16 cellular contexts compared by ENCODE assay signal in genomic region chr4:143437937-143438336, GRCh38.
DNase-seq lines count a peak whose midpoint lies in the region; ATAC-seq and TF ChIP-seq lines count a peak whose summit lies in the region.
"Had no signal": no experiment of that assay in that cellular context is flagged by ENCODE, and none has a peak within 500 bp of the region (broad histone marks: within the 10 kb centered on the region; RNA-seq: fewer than 3 reads in every experiment).

No MANE protein-coding gene starts in this region.

- H3K27me3 Mint-ChIP-seq in progenitor cell of endocrine pancreas: no peaks in the 10 kb centered on the region
- no peaks in the 10 kb centered on the region for H3K27me3 Mint-ChIP-seq in T-helper 2 cell treated with Interferon-gamma antibody and Interleukin-4, amounts not matched to agents 5 μg/mL and 100 μg/mL, for 36 hours (ENCODE audit: low read depth)

- H3K4me1 ChIP-seq in Loucy (ENCODE audit: insufficient read depth, low read length, poor library complexity, severe bottlenecking): peaks cover 54% of the 10 kb centered on the region

- H3K9ac ChIP-seq in Loucy (ENCODE audit: low read depth, low read length, poor library complexity, severe bottlenecking): no peak overlapping the region

- TF ChIP-seq CTCF in Loucy (conservative IDR thresholded peaks at IDR 0.05; ENCODE audit: low read length) (no peak), progenitor cell of endocrine pancreas (IDR thresholded peaks at IDR 0.05; ENCODE audit: unreplicated experiment) (no peak)

- H3K4me1 Mint-ChIP-seq in progenitor cell of endocrine pancreas (ENCODE audit: low read depth): peaks cover 11% of the 10 kb centered on the region
- H3K4me1 Mint-ChIP-seq in T-helper 2 cell treated with Interferon-gamma antibody and Interleukin-4, amounts not matched to agents 5 μg/mL and 100 μg/mL, for 36 hours (ENCODE audit: low read depth): no peaks in the 10 kb centered on the region

- H3K27ac Mint-ChIP-seq in progenitor cell of endocrine pancreas: peak overlapping the region; percentile 29
- no peak overlapping the region for H3K27ac Mint-ChIP-seq in T-helper 2 cell treated with Interferon-gamma antibody and Interleukin-4, amounts not matched to agents 5 μg/mL and 100 μg/mL, for 36 hours
- H3K27ac Mint-ChIP-seq: GM23338 had no signal

- no peaks in the 10 kb centered on the region for H3K9me3 Mint-ChIP-seq in progenitor cell of endocrine pancreas (ENCODE audit: low read depth)
- no peaks in the 10 kb centered on the region for H3K9me3 Mint-ChIP-seq in T-helper 2 cell treated with Interferon-gamma antibody and Interleukin-4, amounts not matched to agents 5 μg/mL and 100 μg/mL, for 36 hours
- H3K9me3 Mint-ChIP-seq: GM23338 had no signal

- no peaks in the 10 kb centered on the region for H3K79me2 ChIP-seq in Loucy (ENCODE audit: insufficient read depth, low read length)

- H3K27me3 ChIP-seq in Loucy (ENCODE audit: insufficient read depth, low read length, poor library complexity, severe bottlenecking): no peaks in the 10 kb centered on the region

- no peak overlapping the region for H2AFZ ChIP-seq in Loucy (ENCODE audit: low read length)
- H2AFZ ChIP-seq: GM23338 had no signal

- H3K4me3 ChIP-seq in Loucy (ENCODE audit: low read length, poor library complexity, severe bottlenecking): no peak overlapping the region
- H3K4me3 ChIP-seq: GM23338, K562 had no signal

- H3K4me2 ChIP-seq in Loucy (ENCODE audit: low read depth, low read length, poor library complexity, severe bottlenecking): peak overlapping the region; percentile 66
- H3K4me2 ChIP-seq: GM23338 had no signal

- no peak for ATAC-seq in HG03139 (IDR thresholded peaks at IDR 0.05; ENCODE audit: unreplicated experiment)
- ATAC-seq: GM23338, HCT116, K562, PC-3 had no signal

- H3K4me3 Mint-ChIP-seq in progenitor cell of endocrine pancreas (ENCODE audit: low read depth): no peak overlapping the region
- H3K4me3 Mint-ChIP-seq in T-helper 2 cell treated with Interferon-gamma antibody and Interleukin-4, amounts not matched to agents 5 μg/mL and 100 μg/mL, for 36 hours: no peak overlapping the region
- H3K4me3 Mint-ChIP-seq: GM23338 had no signal

- H3K36me3 ChIP-seq in Loucy (ENCODE audit: insufficient read depth, low read length): peaks cover 4% of the 10 kb centered on the region; the same call in 1 of the 2 replicates

- H4K20me1 ChIP-seq in Loucy (ENCODE audit: insufficient read depth, low read length, poor library complexity, severe bottlenecking): no peaks in the 10 kb centered on the region

- no peaks in the 10 kb centered on the region for H3K9me3 ChIP-seq in Loucy (ENCODE audit: insufficient read depth, low read depth, low read length)

- DNase-seq in NCI-H1417 (lab: John Stamatoyannopoulos, UW) (peak in 2 of 3 experiments; percentile 9 to 66), NCI-H1417 treated with DMSO at 0.1 percent for 48 hours (lab: John Stamatoyannopoulos, UW) (no peak), NCI-H748 (lab: John Stamatoyannopoulos, UW; ENCODE audit: unreplicated experiment) (peak; percentile 59), progenitor cell of endocrine pancreas (ENCODE audit: low spot score, unreplicated experiment) (no peak), NOMO-1 (lab: John Stamatoyannopoulos, UW; ENCODE audit: unreplicated experiment in 2 of 2) (no peak)
- DNase-seq in T-helper 2 cell treated with Interferon-gamma antibody and Interleukin-4, amounts not matched to agents 5 μg/mL and 100 μg/mL, for 36 hours (ENCODE audit: low spot score): no peak
- DNase-seq: 8988T, NCI-H1694, NCI-H510A treated with DMSO at 0.1 percent for 48 hours, PC-3, SW 1271 had no signal

- H3K9me2 ChIP-seq in Loucy (replicated peaks; ENCODE audit: low read depth, low read length): no peaks in the 10 kb centered on the region

- H3F3A ChIP-seq in Loucy (ENCODE audit: low read depth): peaks cover 8% of the 10 kb centered on the region; the same call in 1 of the 2 replicates

- H3K36me3 Mint-ChIP-seq in progenitor cell of endocrine pancreas (ENCODE audit: insufficient read depth): peaks cover 21% of the 10 kb centered on the region
- H3K36me3 Mint-ChIP-seq in T-helper 2 cell treated with Interferon-gamma antibody and Interleukin-4, amounts not matched to agents 5 μg/mL and 100 μg/mL, for 36 hours (ENCODE audit: low read depth): no peaks in the 10 kb centered on the region

Comparison
In these comparisons a context has a peak if more than half of its experiments do, and no peak if none do; other contexts are left out.
1. DNase-seq: peak in NCI-H1417 (2 of 3) and NCI-H748 (single experiment); none in NCI-H1417 treated with DMSO at 0.1 percent for 48 hours (single experiment), progenitor cell of endocrine pancreas (single experiment), T-helper 2 cell treated with Interferon-gamma antibody and Interleukin-4, amounts not matched to agents 5 μg/mL and 100 μg/mL, for 36 hours (single experiment) and NOMO-1 (0 of 2).